Comparison of ENCODE assay signal across 12 cellular contexts in the genomic region with DNA sequence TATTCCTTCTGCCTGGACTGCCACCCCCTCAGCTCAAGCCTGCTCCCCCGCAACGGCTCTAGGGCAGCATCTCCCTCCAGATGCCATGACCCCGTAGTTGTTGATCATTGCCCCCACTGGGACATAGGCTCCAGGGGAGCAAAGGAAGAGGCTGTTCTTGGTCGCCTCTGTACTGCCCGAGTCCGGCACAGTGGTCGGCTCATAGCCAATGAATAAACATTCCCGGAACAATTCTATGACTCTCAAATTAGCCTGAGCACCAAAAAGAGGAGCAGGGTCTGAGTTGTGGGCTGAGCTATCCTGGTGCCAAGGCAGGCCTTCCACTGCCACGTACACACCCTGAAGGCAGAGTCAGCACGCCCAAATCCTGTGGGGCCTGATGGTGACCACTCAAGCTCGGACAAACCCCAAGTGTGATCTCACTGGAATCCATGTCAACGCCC. TPM values are rescaled to one million over a fixed set of nuclear protein-coding genes. Genes with fewer than 3 reads are reported as not detected.
A peak's percentile ranks its signal among the peaks of the same experiment; 100 is the strongest.
DNase-seq lines count a peak whose midpoint lies in the region; ATAC-seq lines count a peak whose summit lies in the region.
"Had no signal": no experiment of that assay in that cellular context is flagged by ENCODE, and none has a peak within 500 bp of the region (broad histone marks: within the 10 kb centered on the region; RNA-seq: fewer than 3 reads in every experiment).

No MANE protein-coding gene starts in this region.

- peak; percentile 74 for DNase-seq in T1000 (lab: John Stamatoyannopoulos, UW)
- DNase-seq in glomerular visceral epithelial cell (ENCODE audit: extremely low spot score) = peak; percentile 68
- DNase-seq in sciatic nerve (ENCODE audit: low spot score) = no peak
- DNase-seq in H7 = no peak
- DNase-seq in NCI-H1417 (lab: John Stamatoyannopoulos, UW) = no peak
- no peak for DNase-seq in RPMI8226
- DNase-seq: activated CD4-positive, alpha-beta T cell treated with anti-CD3 and anti-CD28 coated beads, Interleukin-2, amount 50 U/mL, for 48 hours; foreskin keratinocyte; NCI-H69; stimulated activated CD4-positive, alpha-beta T cell treated with anti-CD3 and anti-CD28 coated beads, Interleukin-12 subunit alpha, Interleukin-12 subunit beta, amount 100 ng/mL, for 4 hours had no signal

- peaks cover 39 to 100% (median 100%) of the 10 kb centered on the region in 11 experiments; a peak in 21 of 22 replicates for H4K20me1 ChIP-seq in BLaER1 treated with 17β-estradiol and CSF1 and Interleukin-3, amounts not matched to agents 10 nM and 100 nM

- ATAC-seq in sciatic nerve (peak; percentile 4), HG03520 (IDR thresholded peaks at IDR 0.05; ENCODE audit: unreplicated experiment) (no peak)
- ATAC-seq: foreskin keratinocyte had no signal

- H3K4me3 ChIP-seq in BLaER1 treated with 17β-estradiol and CSF1 and Interleukin-3, amounts not matched to agents 10 nM and 100 nM = no peak overlapping the region
- no peak overlapping the region for H3K4me3 ChIP-seq in H7 (ENCODE audit: insufficient read depth, low read depth, low read length)

- H3K27ac ChIP-seq in BLaER1 treated with 17β-estradiol and CSF1 and Interleukin-3, amounts not matched to agents 10 nM and 100 nM = peak overlapping the region in 3 of 11 experiments; percentile 79 to 84 (median 82); a peak in 4 of 22 replicates
- H3K27ac ChIP-seq: foreskin keratinocyte had no signal

- H3K9me3 ChIP-seq in BLaER1 treated with 17β-estradiol and CSF1 and Interleukin-3, amounts not matched to agents 10 nM and 100 nM (replicated peaks in 1 of 11) = no peaks in the 10 kb centered on the region

- H3K4me1 ChIP-seq in BLaER1 treated with 17β-estradiol and CSF1 and Interleukin-3, amounts not matched to agents 10 nM and 100 nM = peaks cover 89 to 100% (median 97%) of the 10 kb centered on the region in 10 experiments

- H3K9ac ChIP-seq in BLaER1 treated with 17β-estradiol and CSF1 and Interleukin-3, amounts not matched to agents 10 nM and 100 nM = peak overlapping the region in 1 of 11 experiments; percentile 12; a peak in 1 of 22 replicates

- intact Hi-C loops in sciatic nerve (cut with DNase I) = no loop called here

- H3K4me2 ChIP-seq in BLaER1 treated with 17β-estradiol and CSF1 and Interleukin-3, amounts not matched to agents 10 nM and 100 nM = peak overlapping the region in 8 of 11 experiments; percentile 0 to 99 (median 67); a peak in 13 of 22 replicates

- peaks cover 0 to 22% (median 9%) of the 10 kb centered on the region in 11 experiments; a peak in 10 of 22 replicates for H3K36me3 ChIP-seq in BLaER1 treated with 17β-estradiol and CSF1 and Interleukin-3, amounts not matched to agents 10 nM and 100 nM
- H3K36me3 ChIP-seq in H7 (replicated peaks; ENCODE audit: control insufficient read depth, insufficient read depth, low read length) = no peaks in the 10 kb centered on the region; the same call in 1 of the 2 replicates

- no peaks in the 10 kb centered on the region for H3K27me3 ChIP-seq in BLaER1 treated with 17β-estradiol and CSF1 and Interleukin-3, amounts not matched to agents 10 nM and 100 nM
- H3K27me3 ChIP-seq in H7 (ENCODE audit: control insufficient read depth, insufficient read depth, low read length) = no peaks in the 10 kb centered on the region
- H3K27me3 ChIP-seq: foreskin keratinocyte had no signal

RNA-seq across cellular contexts. Expression of gene CAPZB, which starts 33.1 kb away (rescaled TPM):
- total RNA-seq in sciatic nerve = 198 TPM
- 201 and 214 TPM in 2 replicates for total RNA-seq in H7 (2014; rRNA removed; shearing (Covaris generic))

Comparison
In these comparisons a context has a peak if more than half of its experiments do, and no peak if none do; other contexts are left out.
1. DNase-seq: peak in T1000 (single experiment) and glomerular visceral epithelial cell (single experiment); none in sciatic nerve (single experiment), H7 (single experiment), NCI-H1417 (0 of 3) and RPMI8226 (single experiment).